Comparison of ENCODE assay signal across 1 cellular context in the genomic region with DNA sequence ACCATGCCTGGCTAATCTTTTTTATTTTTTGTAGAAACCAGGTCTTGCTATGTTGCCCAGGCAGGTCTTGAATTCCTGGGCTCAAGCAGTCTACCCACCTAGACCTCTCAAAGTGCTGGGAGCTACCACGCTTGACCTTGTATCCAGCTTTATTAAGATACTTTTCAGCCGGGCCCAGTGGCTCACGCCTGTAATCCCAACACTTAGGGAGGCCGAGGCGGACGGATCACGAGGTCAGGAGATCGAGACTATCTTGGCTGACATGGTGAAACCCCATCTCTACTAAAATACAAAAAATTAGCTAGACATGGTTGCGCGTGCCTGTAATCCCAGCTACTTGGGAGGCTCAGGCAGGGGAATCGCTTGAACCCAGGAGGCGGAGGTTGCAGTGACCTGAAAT. TPM values are rescaled to one million over a fixed set of nuclear protein-coding genes. Genes with fewer than 3 reads are reported as not detected.
"Had no signal": no experiment of that assay in that cellular context is flagged by ENCODE, and none has a peak within 500 bp of the region (broad histone marks: within the 10 kb centered on the region; RNA-seq: fewer than 3 reads in every experiment).

No MANE protein-coding gene starts in this region.

RNA-seq across cellular contexts. Expression of gene GAREM1, which starts 4.4 kb away (rescaled TPM):
- polyA plus RNA-seq: IgD-negative memory B cell had no signal
